10 cellular contexts compared by ENCODE assay signal in the genomic region with DNA sequence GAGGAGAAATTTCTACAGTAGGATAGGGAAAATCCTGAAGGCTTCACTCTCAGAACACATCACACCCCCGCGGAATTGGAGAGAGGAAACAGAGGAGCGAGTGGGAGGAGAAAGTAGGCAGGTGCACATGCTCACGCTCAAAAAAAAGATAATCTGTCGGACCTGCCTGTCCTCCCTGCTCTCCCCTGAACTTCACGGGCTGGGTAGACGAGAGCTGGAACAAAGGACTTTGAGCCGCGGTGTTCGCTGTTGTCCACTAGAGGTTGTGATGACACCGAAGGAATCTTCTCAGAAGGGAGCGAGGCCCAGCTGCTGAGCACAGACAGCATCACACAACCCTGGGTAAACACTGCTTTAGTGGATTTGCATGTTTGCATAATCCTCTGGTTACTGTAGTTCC. TPM values are rescaled to one million over a fixed set of nuclear protein-coding genes. Genes with fewer than 3 reads are reported as not detected.
A peak's percentile ranks its signal among the peaks of the same experiment; 100 is the strongest.
DNase-seq lines count a peak whose midpoint lies in the region; ATAC-seq and TF ChIP-seq lines count a peak whose summit lies in the region.
"Had no signal": no experiment of that assay in that cellular context is flagged by ENCODE, and none has a peak within 500 bp of the region (broad histone marks: within the 10 kb centered on the region; RNA-seq: fewer than 3 reads in every experiment).

No MANE protein-coding gene starts in this region.

- no peaks in the 10 kb centered on the region for H3K36me3 ChIP-seq in SK-N-SH (replicated peaks in 1 of 2; ENCODE audit: control insufficient read depth in 1 of 2, insufficient read depth in 2 of 2, low read length in 1 of 2)

- H3K9me3 Mint-ChIP-seq in osteocyte (ENCODE audit: unreplicated experiment) = no peaks in the 10 kb centered on the region

- TF ChIP-seq POLR2A in lower leg skin (IDR thresholded peaks at IDR 0.05) = no peak

- H3K27me3 Mint-ChIP-seq in osteocyte (ENCODE audit: unreplicated experiment) = peaks cover 47% of the 10 kb centered on the region

- WGBS in SK-N-SH (ENCODE audit: low lambda C conversion rate) = 36% methylated on average over 11 of the region's 12 CpGs
- 25 to 28% methylated on average over 12 of the region's 12 CpGs for WGBS in lower leg skin, 2 donors

- H3F3A ChIP-seq in SK-N-SH (replicated peaks; ENCODE audit: insufficient read depth) = no peaks in the 10 kb centered on the region

- H4K20me1 ChIP-seq in SK-N-SH (ENCODE audit: insufficient read depth) = no peaks in the 10 kb centered on the region

- H3K4me2 ChIP-seq in SK-N-SH = no peak overlapping the region

- no peak for TF ChIP-seq EP300 in SK-N-SH (IDR thresholded peaks at IDR 0.05; ENCODE audit: borderline replicate concordance in 1 of 2, low read depth in 1 of 2, low read length in 1 of 2)

- DNase-seq in SK-N-SH (peak; percentile 42), NCI-H2227 treated with DMSO at 0.1 percent for 48 hours (lab: John Stamatoyannopoulos, UW) (peak; percentile 13), epithelial cell of proximal tubule (ENCODE audit: low read depth) (no peak), lower leg skin (ENCODE audit: low spot score in 2 of 2) (no peak), GM13977 (ENCODE audit: low spot score) (no peak), osteocyte (ENCODE audit: extremely low spot score, unreplicated experiment) (no peak)
- DNase-seq: right cardiac atrium had no signal

- no peak overlapping the region for H3K27ac Mint-ChIP-seq in osteocyte (ENCODE audit: unreplicated experiment)

- no peak for TF ChIP-seq CTCF in SK-N-SH (IDR thresholded peaks at IDR 0.05)
- peak; percentile 11 for TF ChIP-seq CTCF in epithelial cell of proximal tubule (conservative IDR thresholded peaks at IDR 0.05; ENCODE audit: low read depth, low read length)
- TF ChIP-seq CTCF in lower leg skin (IDR thresholded peaks at IDR 0.05) = no peak
- no peak for TF ChIP-seq CTCF in GM13977 (IDR thresholded peaks at IDR 0.05; ENCODE audit: extremely low read depth, insufficient read depth, missing control alignments)
- TF ChIP-seq CTCF in osteocyte (IDR thresholded peaks at IDR 0.05) = no peak

- in situ Hi-C loops in GM13977 (cut with MboI; ENCODE audit: low pct_unique_long_range_greater_than_20kb, low sequenced_read_pairs, unreplicated experiment) = no loop called here

- H3K36me3 Mint-ChIP-seq in osteocyte (ENCODE audit: unreplicated experiment) = no peaks in the 10 kb centered on the region

- no peak overlapping the region for H3K27ac ChIP-seq in SK-N-SH (ENCODE audit: low read depth in 2 of 2, low read length in 1 of 2)

- peak; percentile 56 for TF ChIP-seq RAD21 in SK-N-SH (IDR thresholded peaks at IDR 0.05; ENCODE audit: low read length)

- 0 out of 2 replicates have a peak, but pooled peaks cover 7% of the 10 kb centered on the region for H3K27me3 ChIP-seq in SK-N-SH (ENCODE audit: insufficient read depth)

- intact Hi-C loops in lower leg skin (cut with DNase I; ENCODE audit: low total_unique reads) = no loop called here

- H2AFZ ChIP-seq in SK-N-SH (ENCODE audit: low read depth) = no peak overlapping the region

- ATAC-seq in SK-N-SH treated with all-trans-retinoic acid at 6 μM for 48 hours (no peak), GM21360 (IDR thresholded peaks at IDR 0.05; ENCODE audit: unreplicated experiment) (no peak)
- ATAC-seq: right cardiac atrium had no signal

- no peak overlapping the region; a peak in 1 of 4 replicates for H3K4me3 ChIP-seq in SK-N-SH (ENCODE audit: low read depth in 2 of 2, low read length in 1 of 2)
- H3K4me3 ChIP-seq in epithelial cell of proximal tubule (ENCODE audit: low read depth, low read length) = no peak overlapping the region
- H3K4me3 ChIP-seq in lower leg skin (ENCODE audit: low read depth, poor library complexity, severe bottlenecking) = no peak overlapping the region

- no peaks in the 10 kb centered on the region for H3K9me3 ChIP-seq in SK-N-SH

- no peak overlapping the region for H3K9ac ChIP-seq in SK-N-SH

- CTCF ChIA-PET in SK-N-SH (lab: Yijun Ruan, JAX) = interaction anchor here (0.9 to 8.0 kb wide), 15 partner anchors 8 to 971 kb away, joined by 3 to 133 read pairs (median 4); no protein-coding TSS in a partner anchor

- H3K4me3 Mint-ChIP-seq in osteocyte (ENCODE audit: unreplicated experiment) = no peak overlapping the region

- peaks cover 0 to 12% of the 10 kb centered on the region in 2 experiments; a peak in 2 of 4 replicates for H3K4me1 ChIP-seq in SK-N-SH (ENCODE audit: control insufficient read depth in 1 of 2, insufficient read depth in 2 of 2, low read depth in 1 of 2, low read length in 1 of 2)

- no peaks in the 10 kb centered on the region for H3K9me2 ChIP-seq in SK-N-SH

- no peaks in the 10 kb centered on the region for H3K79me2 ChIP-seq in SK-N-SH (ENCODE audit: insufficient read depth)

- H3K4me1 Mint-ChIP-seq in osteocyte (ENCODE audit: unreplicated experiment) = peaks cover 5% of the 10 kb centered on the region

- POLR2A ChIA-PET in SK-N-SH (lab: Yijun Ruan, JAX) = no interaction called here

TF ChIP-seq in SK-N-SH, 30 proteins besides CTCF, POLR2A, EP300 and RAD21:
- TF ChIP-seq SMC3 (IDR thresholded peaks at IDR 0.05; ENCODE audit: low read depth, low read length) (peak; percentile 28; the same call in 1 of the 2 replicates), MEF2A (IDR thresholded peaks at IDR 0.05; ENCODE audit: borderline replicate concordance, low read depth) (no peak)

TF ChIP-seq in SK-N-SH treated with all-trans-retinoic acid at 6 μM for 48 hours, 23 proteins besides CTCF, POLR2A, EP300 and RAD21:
- no peak for TF ChIP-seq BACH2 (CRISPR knock-in tag; IDR thresholded peaks at IDR 0.05; ENCODE audit: borderline replicate concordance)
- TF ChIP-seq ARNTL (CRISPR knock-in tag; IDR thresholded peaks at IDR 0.05; ENCODE audit: borderline replicate concordance, low read depth) = no peak
- no peak for TF ChIP-seq RARB (CRISPR knock-in tag; IDR thresholded peaks at IDR 0.05)

RNA-seq across cellular contexts. Expression of a gene that starts 5.0 kb away (rescaled TPM):
- polyA plus RNA-seq in SK-N-SH (2012; rRNA removed) = 0.10 and 0.11 TPM in 2 replicates
- 0.26 and 0.41 TPM in 2 replicates for polyA plus RNA-seq in SK-N-SH (2012; cell fraction: cytosol; rRNA removed)
- polyA plus RNA-seq in SK-N-SH (2012; cell fraction: nucleus; rRNA removed) = 0.07 and 0.67 TPM in 2 replicates
- not detected in 2 replicates for total RNA-seq in epithelial cell of proximal tubule
- total RNA-seq in lower leg skin = under 1 TPM in 3 of 4 donors, not detected in 1; 0.19 to 0.52 (median 0.22) TPM
- total RNA-seq in osteocyte = not detected in 2 replicates
- total RNA-seq: kidney epithelial cell had no signal

Comparison
In these comparisons a context has a peak if more than half of its experiments do, and no peak if none do; other contexts are left out.
1. DNase-seq: peak in SK-N-SH (single experiment) and NCI-H2227 treated with DMSO at 0.1 percent for 48 hours (single experiment); none in epithelial cell of proximal tubule (single experiment), lower leg skin (0 of 2), GM13977 (single experiment) and osteocyte (single experiment).